Comparison of ENCODE assay signal across 8 cellular contexts in the genomic region with DNA sequence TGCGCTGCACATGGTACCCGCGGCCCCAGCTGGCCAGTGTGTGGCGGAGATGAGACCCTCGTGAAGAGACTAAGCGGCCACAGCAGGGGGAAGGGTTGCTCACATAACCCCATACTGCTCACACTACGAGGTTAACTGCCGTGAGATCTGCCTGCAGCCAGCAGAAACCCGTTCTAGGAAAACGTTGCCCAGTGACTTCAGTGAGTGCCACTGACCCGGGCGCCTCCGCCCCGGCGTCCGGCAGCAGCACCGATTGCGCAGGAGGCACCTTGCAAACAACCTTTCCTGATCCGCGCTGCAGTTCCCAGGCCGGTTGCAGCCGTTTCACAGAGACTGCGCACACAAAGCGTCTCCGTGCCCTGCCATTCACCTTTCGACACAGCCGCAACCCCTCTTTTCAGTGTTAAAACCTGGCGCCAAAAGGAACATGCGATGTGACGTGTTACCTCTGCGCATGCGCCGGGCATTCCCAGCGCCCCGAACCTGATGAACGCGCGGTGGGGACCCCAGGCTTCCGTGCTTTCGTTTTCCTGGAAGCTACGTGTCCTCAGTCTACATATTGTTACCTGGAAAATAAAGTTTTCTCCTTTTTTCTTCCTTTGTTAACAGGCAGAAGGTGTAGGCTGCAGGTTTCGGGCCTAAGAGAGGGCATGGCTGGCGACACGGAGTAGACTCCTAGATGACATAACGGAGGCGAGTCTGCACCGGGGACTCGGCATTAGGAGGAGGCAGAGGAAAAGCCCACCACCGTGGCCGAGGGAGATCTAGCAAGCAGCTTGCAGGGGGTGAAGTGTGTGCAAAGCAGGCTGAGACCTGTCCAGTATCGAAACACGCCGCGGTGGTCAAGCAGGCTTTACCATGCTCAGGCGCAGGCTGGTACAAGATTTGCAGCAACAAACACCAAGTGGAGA. TPM values are rescaled to one million over a fixed set of nuclear protein-coding genes. Genes with fewer than 3 reads are reported as not detected.
DNase-seq lines count a peak whose midpoint lies in the region; ATAC-seq and TF ChIP-seq lines count a peak whose summit lies in the region.

No MANE protein-coding gene starts in this region.

- TF ChIP-seq CTCF in GM10266 (IDR thresholded peaks at IDR 0.05; ENCODE audit: control insufficient read depth, insufficient read depth, low read depth, missing control alignments) (no peak), brain (conservative IDR thresholded peaks at IDR 0.05) (no peak)

- peak overlapping the region; percentile 88 to 98 (median 94) for H3K27ac Mint-ChIP-seq in brain

- peaks cover 11% of the 10 kb centered on the region for H3K36me3 Mint-ChIP-seq in brain

- peaks cover 54% of the 10 kb centered on the region for H3K4me1 Mint-ChIP-seq in brain

- DNase-seq in GM10266 (ENCODE audit: extremely low spot score), result peak; percentile 70
- DNase-seq in NCI-H146 (lab: John Stamatoyannopoulos, UW), result peak; percentile 71
- peak; percentile 78 for DNase-seq in UCSD-AML1 (lab: John Stamatoyannopoulos, UW; ENCODE audit: unreplicated experiment)
- DNase-seq in iPS-NIHi7 (ENCODE audit: extremely low spot score), result peak; percentile 68
- DNase-seq in stimulated activated CD4-positive, alpha-beta T cell treated with anti-CD3 and anti-CD28 coated beads, Interleukin-12 subunit alpha, Interleukin-12 subunit beta, amount 100 ng/mL, for 24 hours (ENCODE audit: low read depth in 2 of 2), result peak; percentile 65 to 71
- no peak for DNase-seq in NCI-H2081 treated with DMSO at 0.1 percent for 48 hours (lab: John Stamatoyannopoulos, UW)

- ATAC-seq in HG02623 (IDR thresholded peaks at IDR 0.05; ENCODE audit: unreplicated experiment), result peak; percentile 65

- peaks cover 0 to 10% (median 0%) of the 10 kb centered on the region in 5 experiments for H3K9me3 Mint-ChIP-seq in brain

- peak overlapping the region; percentile 84 to 88 (median 85) for H3K4me3 Mint-ChIP-seq in brain

- H3K27me3 Mint-ChIP-seq in brain, result no peaks in the 10 kb centered on the region

RNA-seq across cellular contexts. Expression of gene VPS26C, which starts 8.9 kb away (rescaled TPM):
- polyA plus RNA-seq in brain (ENCODE audit: insufficient read depth, low read depth, low replicate concordance), result 26.1 TPM
